In genomic region chr7:130440527-130441365, GRCh38 we compare ENCODE assay signal across 8 cellular contexts. TPM values are rescaled to one million over a fixed set of nuclear protein-coding genes. Genes with fewer than 3 reads are reported as not detected.
A peak's percentile ranks its signal among the peaks of the same experiment; 100 is the strongest.
DNase-seq lines count a peak whose midpoint lies in the region; ATAC-seq and TF ChIP-seq lines count a peak whose summit lies in the region.

TSS of gene CEP41 (minus strand) at chr7:130441016. CDS start at chr7:130440966, 50 bp downstream.

- peaks cover 7 to 26% (median 16%) of the 10 kb centered on the region in 6 donors for H3K4me1 ChIP-seq in spleen

- H3K27me3 Mint-ChIP-seq in central memory CD8-positive, alpha-beta T cell: no peaks in the 10 kb centered on the region

- H3K36me3 Mint-ChIP-seq in central memory CD8-positive, alpha-beta T cell (ENCODE audit: insufficient read depth): peaks cover 6% of the 10 kb centered on the region

- H3K4me1 Mint-ChIP-seq in central memory CD8-positive, alpha-beta T cell: peaks cover 9% of the 10 kb centered on the region

- no peak for TF ChIP-seq CTCF in AG09309 (IDR thresholded peaks at IDR 0.05; ENCODE audit: control insufficient read depth, insufficient read depth, low read depth, low read length, missing control alignments)
- TF ChIP-seq CTCF in spleen (IDR thresholded peaks at IDR 0.05 in 8 of 11, conservative IDR thresholded peaks at IDR 0.05 in 3 of 11): no peak

- TF ChIP-seq POLR2A in spleen (IDR thresholded peaks at IDR 0.05): no peak

- no peaks in the 10 kb centered on the region for H3K9me3 ChIP-seq in spleen

- WGBS in spleen, 5 donors: 3 to 8% (median 4%) methylated on average over 41 to 61 of the region's 61 CpGs

- no peaks in the 10 kb centered on the region for H3K27me3 ChIP-seq in spleen (replicated peaks in 1 of 7)

- H3K4me3 Mint-ChIP-seq in central memory CD8-positive, alpha-beta T cell: peak within 1 kb of the TSS; percentile 99

- peak within 1 kb of the TSS; percentile 53 to 92 (median 86) for H3K27ac ChIP-seq in spleen

- intact Hi-C loops in spleen (cut with DNase I; ENCODE audit: low total_unique reads): no loop called here

- H3K4me3 ChIP-seq in AG09309 (ENCODE audit: control insufficient read depth, low read depth, low read length): peak within 1 kb of the TSS; percentile 93
- H3K4me3 ChIP-seq in spleen: peak within 1 kb of the TSS; percentile 58 to 95 (median 83)

- DNase-seq in AG09309 (ENCODE audit: low read depth) (peak; percentile 76), NCI-H446 (lab: John Stamatoyannopoulos, UW) (peak; percentile 30 to 72), inferior parietal cortex (ENCODE audit: extremely low spot score) (peak; percentile 97), spleen (peak; percentile 97)
- DNase-seq in central memory CD8-positive, alpha-beta T cell (ENCODE audit: low spot score in 2 of 2): peak; percentile 79 to 87

- ATAC-seq in GM19035 (IDR thresholded peaks at IDR 0.05; ENCODE audit: unreplicated experiment) (peak; percentile 96), HG03342 (IDR thresholded peaks at IDR 0.05; ENCODE audit: unreplicated experiment) (peak; percentile 99)
- ATAC-seq in activated CD4-positive, CD25-positive, alpha-beta regulatory T cell treated with anti-CD3 and anti-CD28 coated beads, Interleukin-2, amount 50 U/mL, for 24 hours: peak; percentile 99
- peak; percentile 99 for ATAC-seq in central memory CD8-positive, alpha-beta T cell (replicated peaks; ENCODE audit: extremely low read depth, poor library complexity, severe bottlenecking)

- no peaks in the 10 kb centered on the region for H3K36me3 ChIP-seq in spleen

- H3K27ac Mint-ChIP-seq in central memory CD8-positive, alpha-beta T cell (ENCODE audit: low read depth): peak within 1 kb of the TSS; percentile 96

- H3K9me3 Mint-ChIP-seq in central memory CD8-positive, alpha-beta T cell: no peaks in the 10 kb centered on the region

RNA-seq across cellular contexts. Expression of gene CEP41, which starts in this region (rescaled TPM):
- total RNA-seq in spleen: 10 to 100 TPM; 11.1 to 19.3 (median 15.6) TPM
- 1 to 10 TPM; 2.3 to 4.4 (median 4.1) TPM for polyA plus RNA-seq in spleen

Comparison
In these comparisons a context has a peak if more than half of its experiments do, and no peak if none do; other contexts are left out.
1. Peak in every context shown above with its lines: DNase-seq, ATAC-seq, H3K4me3 ChIP-seq and H3K27ac ChIP-seq.